Comparison of ENCODE assay signal across 18 cellular contexts in genomic region chr22:50297510-50298265, GRCh38. TPM values are rescaled to one million over a fixed set of nuclear protein-coding genes. Genes with fewer than 3 reads are reported as not detected.
DNase-seq lines count a peak whose midpoint lies in the region; ATAC-seq and TF ChIP-seq lines count a peak whose summit lies in the region.
"Had no signal": no experiment of that assay in that cellular context is flagged by ENCODE, and none has a peak within 500 bp of the region (broad histone marks: within the 10 kb centered on the region; RNA-seq: fewer than 3 reads in every experiment).

No MANE protein-coding gene starts in this region.

- H3K36me3 ChIP-seq in heart right ventricle (peaks cover 0 to 18% (median 0%) of the 10 kb centered on the region in 9 donors), esophagus muscularis mucosa (peaks cover 0 to 4% (median 0%) of the 10 kb centered on the region in 4 donors), urinary bladder (ENCODE audit: insufficient read depth) (no peaks in the 10 kb centered on the region)
- H3K36me3 ChIP-seq: colonic mucosa had no signal

- H3K9me3 Mint-ChIP-seq in osteocyte (ENCODE audit: unreplicated experiment) = no peaks in the 10 kb centered on the region
- H3K9me3 Mint-ChIP-seq: activated CD4-positive, alpha-beta memory T cell treated with anti-CD3 and anti-CD28 coated beads for 36 hours had no signal

- peak overlapping the region; percentile 70 for H3K27ac Mint-ChIP-seq in osteocyte (ENCODE audit: unreplicated experiment)
- H3K27ac Mint-ChIP-seq: activated CD4-positive, alpha-beta memory T cell treated with anti-CD3 and anti-CD28 coated beads for 36 hours had no signal

- no peaks in the 10 kb centered on the region for H3K27me3 Mint-ChIP-seq in osteocyte (ENCODE audit: unreplicated experiment)

- H3K27ac ChIP-seq in heart right ventricle (peak overlapping the region in 8 of 10 donors; percentile 15 to 81 (median 52)), esophagus muscularis mucosa (replicated peaks in 1 of 4) (peak overlapping the region; percentile 61 to 93 (median 62)), urinary bladder (ENCODE audit: low read depth) (peak overlapping the region; percentile 14)
- H3K27ac ChIP-seq: colonic mucosa, PC-9 had no signal

- H3K4me3 ChIP-seq in heart right ventricle (no peak overlapping the region), esophagus muscularis mucosa (no peak overlapping the region), urinary bladder (ENCODE audit: low read depth, low read length) (no peak overlapping the region)
- H3K4me3 ChIP-seq: A549, colonic mucosa, mucosa of descending colon, PC-9 had no signal

- no peak for TF ChIP-seq POLR2A in esophagus muscularis mucosa (IDR thresholded peaks at IDR 0.05; ENCODE audit: low read depth)

- ATAC-seq in heart right ventricle (no peak), left ventricle myocardium superior (no peak)
- ATAC-seq: A549, mucosa of descending colon had no signal

- DNase-seq in heart right ventricle (no peak), left ventricle myocardium superior (no peak), esophagus muscularis mucosa (ENCODE audit: extremely low spot score) (no peak), osteocyte (ENCODE audit: extremely low spot score, unreplicated experiment) (no peak), pons (ENCODE audit: low spot score) (no peak), NCI-H2029 treated with DMSO at 0.1 percent for 48 hours (lab: John Stamatoyannopoulos, UW) (no peak), activated T-cell treated with anti-CD3 and anti-CD28 coated beads for 4 hours (no peak)
- DNase-seq: activated CD4-positive, alpha-beta memory T cell treated with anti-CD3 and anti-CD28 coated beads for 36 hours; amniotic stem cell; colonic mucosa; head of caudate nucleus; mucosa of descending colon; MV-4-11; NCI-H2171; NCI-H774; PC-9 had no signal

- intact Hi-C loops in heart right ventricle (cut with DNase I) (no loop called here), left ventricle myocardium superior (cut with micrococcal nuclease) (no loop called here), esophagus muscularis mucosa (cut with DNase I) (no loop called here)

- H3K4me1 ChIP-seq in heart right ventricle (peaks cover 67 to 100% (median 84%) of the 10 kb centered on the region in 9 donors), esophagus muscularis mucosa (peaks cover 85 to 100% (median 100%) of the 10 kb centered on the region in 4 donors), urinary bladder (ENCODE audit: insufficient read depth) (no peaks in the 10 kb centered on the region)

- peaks cover 4% of the 10 kb centered on the region for H3K36me3 Mint-ChIP-seq in osteocyte (ENCODE audit: unreplicated experiment)
- H3K36me3 Mint-ChIP-seq: activated CD4-positive, alpha-beta memory T cell treated with anti-CD3 and anti-CD28 coated beads for 36 hours had no signal

- H3K9me3 ChIP-seq in heart right ventricle (no peaks in the 10 kb centered on the region), esophagus muscularis mucosa (no peaks in the 10 kb centered on the region)
- H3K9me3 ChIP-seq: A549, colonic mucosa, mucosa of descending colon had no signal

- no peak overlapping the region for H3K4me3 Mint-ChIP-seq in osteocyte (ENCODE audit: unreplicated experiment)
- H3K4me3 Mint-ChIP-seq: activated CD4-positive, alpha-beta memory T cell treated with anti-CD3 and anti-CD28 coated beads for 36 hours had no signal

- WGBS in heart right ventricle, 2 donors = 86 to 87% methylated on average over 20 of the region's 20 CpGs
- WGBS in esophagus muscularis mucosa = 79% methylated on average over 19 of the region's 20 CpGs
- 86% methylated on average over 20 of the region's 20 CpGs for WGBS in urinary bladder

- no peak for TF ChIP-seq EP300 in esophagus muscularis mucosa (IDR thresholded peaks at IDR 0.05)

- no peak for TF ChIP-seq CTCF in heart right ventricle (IDR thresholded peaks at IDR 0.05)
- TF ChIP-seq CTCF in esophagus muscularis mucosa (IDR thresholded peaks at IDR 0.05) = no peak
- no peak for TF ChIP-seq CTCF in osteocyte (IDR thresholded peaks at IDR 0.05)

- peaks cover 0 to 26% (median 0%) of the 10 kb centered on the region in 7 donors for H3K27me3 ChIP-seq in heart right ventricle
- H3K27me3 ChIP-seq in esophagus muscularis mucosa = peaks cover 0 to 6% (median 0%) of the 10 kb centered on the region in 4 donors
- H3K27me3 ChIP-seq: colonic mucosa had no signal

- H3K4me1 Mint-ChIP-seq in osteocyte (ENCODE audit: unreplicated experiment) = peaks cover 74% of the 10 kb centered on the region

RNA-seq across cellular contexts. Expression of gene PLXNB2, which starts 9.8 kb away (rescaled TPM):
- total RNA-seq in heart right ventricle (100 to 1,000 TPM in 1 of 10 donors, 10 to 100 TPM in 9; 43.0 to 101 (median 57.8) TPM), left ventricle myocardium superior (81.7 TPM), esophagus muscularis mucosa (100 to 1,000 TPM; 115 to 218 (median 154) TPM), osteocyte (347 and 362 TPM in 2 replicates), urinary bladder (61.7 TPM)
- polyA plus RNA-seq in heart right ventricle (10 to 100 TPM; 33.5 to 71.0 TPM), urinary bladder (106 TPM)

RNA-seq across cellular contexts. Expression of gene MAPK11, which starts 27.5 kb away (rescaled TPM):
- 10 to 100 TPM in 2 of 10 donors, 1 to 10 TPM in 8; 4.3 to 11.3 (median 7.1) TPM for total RNA-seq in heart right ventricle
- 10 to 100 TPM; 11.6 to 18.0 TPM for polyA plus RNA-seq in heart right ventricle
- total RNA-seq in left ventricle myocardium superior = 9.1 TPM
- total RNA-seq in esophagus muscularis mucosa = 10 to 100 TPM in 2 of 4 donors, 1 to 10 TPM in 2; 3.7 to 12.5 (median 10.1) TPM
- 6.4 and 6.9 TPM in 2 replicates for total RNA-seq in osteocyte
- 4.1 TPM for total RNA-seq in urinary bladder
- 13.6 TPM for polyA plus RNA-seq in urinary bladder

RNA-seq across cellular contexts. Expression of gene DENND6B, which starts 29.1 kb away (rescaled TPM):
- 1 to 10 TPM; 1.1 to 3.6 (median 2.0) TPM for total RNA-seq in heart right ventricle
- 1 to 10 TPM; 1.7 to 3.1 TPM for polyA plus RNA-seq in heart right ventricle
- total RNA-seq in left ventricle myocardium superior = 1.4 TPM
- total RNA-seq in esophagus muscularis mucosa = 1 to 10 TPM; 1.7 to 3.8 (median 2.5) TPM
- total RNA-seq in osteocyte = 10.4 and 10.8 TPM in 2 replicates
- 4.1 TPM for total RNA-seq in urinary bladder
- 4.6 TPM for polyA plus RNA-seq in urinary bladder

RNA-seq across cellular contexts. Expression of gene MAPK12, which starts 36.2 kb away (rescaled TPM):
- 10 to 100 TPM; 10.6 to 21.9 (median 16.1) TPM for total RNA-seq in heart right ventricle
- 10 to 100 TPM; 14.8 to 23.0 TPM for polyA plus RNA-seq in heart right ventricle
- 15.8 TPM for total RNA-seq in left ventricle myocardium superior
- total RNA-seq in esophagus muscularis mucosa = 10 to 100 TPM in 3 of 4 donors, 1 to 10 TPM in 1; 5.8 to 22.9 (median 16.1) TPM
- 24.8 and 27.3 TPM in 2 replicates for total RNA-seq in osteocyte
- total RNA-seq in urinary bladder = 9.3 TPM
- 21.3 TPM for polyA plus RNA-seq in urinary bladder

RNA-seq across cellular contexts. Expression of gene PPP6R2, which starts 45.4 kb away (rescaled TPM):
- total RNA-seq in heart right ventricle (10 to 100 TPM; 34.7 to 51.5 (median 36.8) TPM), left ventricle myocardium superior (44.3 TPM), esophagus muscularis mucosa (10 to 100 TPM; 57.7 to 79.4 (median 65.3) TPM), osteocyte (62.4 and 62.6 TPM in 2 replicates), urinary bladder (31.1 TPM)
- polyA plus RNA-seq in heart right ventricle (10 to 100 TPM; 38.6 to 38.8 TPM), urinary bladder (46.0 TPM)
